ENCODE assay signal across 10 cellular contexts in genomic region chr2:181805228-181806038, GRCh38.
A peak's percentile ranks its signal among the peaks of the same experiment; 100 is the strongest.
DNase-seq lines count a peak whose midpoint lies in the region; ATAC-seq and TF ChIP-seq lines count a peak whose summit lies in the region.
"Had no signal": no experiment of that assay in that cellular context is flagged by ENCODE, and none has a peak within 500 bp of the region (broad histone marks: within the 10 kb centered on the region; RNA-seq: fewer than 3 reads in every experiment).

No MANE protein-coding gene starts in this region.

- TF ChIP-seq CTCF in fibroblast of the aortic adventitia (IDR thresholded peaks at IDR 0.05; ENCODE audit: insufficient read depth, low read length) (no peak), upper lobe of right lung (IDR thresholded peaks at IDR 0.05) (no peak)

- no peaks in the 10 kb centered on the region for H3K9me3 ChIP-seq in upper lobe of right lung

- H3K4me3 ChIP-seq in fibroblast of the aortic adventitia (ENCODE audit: low read depth, low read length) (no peak overlapping the region), upper lobe of right lung (no peak overlapping the region)

- H3K36me3 ChIP-seq in upper lobe of right lung, result no peaks in the 10 kb centered on the region

- intact Hi-C loops in upper lobe of right lung (cut with DNase I), result no loop called here

- H3K27ac ChIP-seq in upper lobe of right lung, result no peak overlapping the region

- ATAC-seq in upper lobe of right lung (peak; percentile 45), GM18498 (IDR thresholded peaks at IDR 0.05; ENCODE audit: unreplicated experiment) (no peak)

- H3K4me1 ChIP-seq in upper lobe of right lung, result peaks cover 8% of the 10 kb centered on the region

- H3K27me3 ChIP-seq in upper lobe of right lung, result no peaks in the 10 kb centered on the region

- DNase-seq in HCEC 1CT (peak; percentile 34), SIG-M5 treated with dmso at 0.1 percent for 504 hours (lab: John Stamatoyannopoulos, UW; ENCODE audit: unreplicated experiment) (peak; percentile 87), fibroblast of the aortic adventitia (ENCODE audit: low read depth) (peak; percentile 87), upper lobe of right lung (no peak), mesenteric fat pad (ENCODE audit: low spot score) (no peak), DMS53 treated with DMSO at 0.1 percent for 48 hours (lab: John Stamatoyannopoulos, UW; ENCODE audit: unreplicated experiment) (no peak)
- DNase-seq: activated naive CD8-positive, alpha-beta T cell treated with anti-CD3 and anti-CD28 coated beads for 36 hours; NCI-H2029 treated with DMSO at 0.1 percent for 48 hours; occipital lobe had no signal

Comparison
In these comparisons a context has a peak if more than half of its experiments do, and no peak if none do; other contexts are left out.
1. DNase-seq: peak in HCEC 1CT (single experiment), SIG-M5 treated with dmso at 0.1 percent for 504 hours (single experiment) and fibroblast of the aortic adventitia (single experiment); none in upper lobe of right lung (single experiment), mesenteric fat pad (single experiment) and DMS53 treated with DMSO at 0.1 percent for 48 hours (single experiment).